Comparison of ENCODE assay signal across 27 cellular contexts in the genomic region with DNA sequence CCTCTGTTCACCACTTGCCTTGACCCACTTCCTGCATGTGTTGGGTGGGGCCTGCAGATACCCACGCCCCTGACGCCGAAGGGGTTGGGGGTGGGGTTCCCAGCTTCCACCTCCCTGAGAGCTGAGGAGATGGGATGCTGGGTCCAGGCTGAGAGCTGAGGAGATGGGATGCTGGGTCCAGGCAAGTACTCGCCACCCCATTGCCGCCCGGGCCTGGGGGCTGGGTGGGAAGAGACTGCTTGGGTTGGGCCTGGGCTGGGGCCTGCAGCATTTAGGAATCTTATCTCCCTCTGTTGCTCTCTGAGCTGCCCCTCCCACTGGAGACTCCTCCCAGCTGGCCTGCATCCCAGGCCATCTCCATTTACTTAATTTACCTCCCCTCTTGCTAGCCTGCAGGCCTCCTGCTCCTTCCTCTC. TPM values are rescaled to one million over a fixed set of nuclear protein-coding genes. Genes with fewer than 3 reads are reported as not detected.
DNase-seq lines count a peak whose midpoint lies in the region; ATAC-seq and TF ChIP-seq lines count a peak whose summit lies in the region.
"Had no signal": no experiment of that assay in that cellular context is flagged by ENCODE, and none has a peak within 500 bp of the region (broad histone marks: within the 10 kb centered on the region; RNA-seq: fewer than 3 reads in every experiment).

No MANE protein-coding gene starts in this region.

- no peak overlapping the region for H3K9ac ChIP-seq in IMR-90 (ENCODE audit: low read depth, low read length)
- H3K9ac ChIP-seq in endodermal cell (ENCODE audit: extremely low read depth, low read length, poor library complexity, severe bottlenecking) = no peak overlapping the region
- H3K9ac ChIP-seq: neural progenitor cell had no signal

- no peak overlapping the region for H4K5ac ChIP-seq in IMR-90 (ENCODE audit: low read depth, low read length)

- H3K4me1 ChIP-seq in IMR-90 (ENCODE audit: control insufficient read depth, insufficient read depth, low read length) (peaks cover 2% of the 10 kb centered on the region; the same call in 1 of the 2 replicates), endodermal cell (ENCODE audit: control insufficient read depth, insufficient read depth, low read length) (no peaks in the 10 kb centered on the region), osteoblast (ENCODE audit: insufficient read depth, low read length) (peaks cover 5% of the 10 kb centered on the region)
- H3K4me1 ChIP-seq: breast epithelium had no signal

- no peaks in the 10 kb centered on the region for H3K9me3 Mint-ChIP-seq in endodermal cell
- H3K9me3 Mint-ChIP-seq in activated CD4-positive, alpha-beta memory T cell treated with anti-CD3 and anti-CD28 coated beads for 36 hours = no peaks in the 10 kb centered on the region
- H3K9me3 Mint-ChIP-seq: activated naive CD4-positive, alpha-beta T cell treated with anti-CD3 and anti-CD28 coated beads, Interleukin-2, amount 50 U/mL, for 72 hours; activated T-helper 17 cell treated with anti-CD3 and anti-CD28 coated beads, Interleukin-2, amount 50 U/mL, for 72 hours; CD8-positive, alpha-beta memory T cell; neural progenitor cell; stimulated activated naive CD8-positive, alpha-beta T cell treated with anti-CD3 and anti-CD28 coated beads, Interleukin-15, amount 100 ng/mL, for 72 hours had no signal

- WGBS in IMR-90 (ENCODE audit: extremely low coverage in 2 of 2, insufficient read length in 1 of 2), 2 experiments = no CpG with 5 or more reads among the region's 6 CpGs
- WGBS in endodermal cell (ENCODE audit: insufficient coverage in 1 of 2, insufficient read length in 1 of 2), 2 experiments = 85% methylated on average over 5 of the region's 6 CpGs; no CpG with 5 or more reads in 1 of the 2 experiments

- H3K79me1 ChIP-seq in IMR-90 (ENCODE audit: low read depth in 1 of 2, low read length in 2 of 2) = peaks cover 19 to 48% of the 10 kb centered on the region in 2 experiments

- no peaks in the 10 kb centered on the region for H3K27me3 Mint-ChIP-seq in endodermal cell (ENCODE audit: insufficient read depth)
- no peaks in the 10 kb centered on the region for H3K27me3 Mint-ChIP-seq in activated CD4-positive, alpha-beta memory T cell treated with anti-CD3 and anti-CD28 coated beads for 36 hours

- H3K4me2 ChIP-seq in IMR-90 (ENCODE audit: low read depth, low read length) (no peak overlapping the region), osteoblast (ENCODE audit: insufficient read depth, low read length) (no peak overlapping the region)
- H3K4me2 ChIP-seq: neural progenitor cell had no signal

- peaks cover 70% of the 10 kb centered on the region for H3K79me2 ChIP-seq in osteoblast (ENCODE audit: insufficient read depth, low read length)

- TF ChIP-seq RAD21 in IMR-90 (IDR thresholded peaks at IDR 0.05; ENCODE audit: low read length) = no peak

- H2BK120ac ChIP-seq in IMR-90 (ENCODE audit: low read depth, low read length) = no peak overlapping the region

- H3K4me3 ChIP-seq in IMR-90 (ENCODE audit: insufficient read depth, low read depth, low read length) (no peak overlapping the region), endodermal cell (ENCODE audit: low read length) (no peak overlapping the region), osteoblast (ENCODE audit: insufficient read depth, low read length) (no peak overlapping the region)
- H3K4me3 ChIP-seq: breast epithelium, neural progenitor cell, right atrium auricular region had no signal

- H2AK5ac ChIP-seq in IMR-90 (ENCODE audit: low read depth, low read length) = no peak overlapping the region

- no peaks in the 10 kb centered on the region for H3K9me3 ChIP-seq in IMR-90 (ENCODE audit: control insufficient read depth, insufficient read depth, low read length)
- H3K9me3 ChIP-seq in endodermal cell (ENCODE audit: control insufficient read depth, low read length) = no peaks in the 10 kb centered on the region
- no peaks in the 10 kb centered on the region for H3K9me3 ChIP-seq in osteoblast (ENCODE audit: low read depth, low read length)
- H3K9me3 ChIP-seq: breast epithelium, right atrium auricular region had no signal

- no peak overlapping the region for H3K4me3 Mint-ChIP-seq in endodermal cell
- H3K4me3 Mint-ChIP-seq in activated CD4-positive, alpha-beta memory T cell treated with anti-CD3 and anti-CD28 coated beads for 36 hours = no peak overlapping the region
- H3K4me3 Mint-ChIP-seq: activated CD4-positive, alpha-beta T cell treated with anti-CD3 and anti-CD28 coated beads for 36 hours; activated CD8-positive, alpha-beta T cell treated with anti-CD3 and anti-CD28 coated beads, Interleukin-2, amount 10 ng/mL, durations not matched to agents 7 days and 5 days; activated T-helper 17 cell treated with anti-CD3 and anti-CD28 coated beads, Interleukin-2, amount 50 U/mL, for 72 hours; CD8-positive, alpha-beta memory T cell; neural progenitor cell; stimulated activated naive CD8-positive, alpha-beta T cell treated with anti-CD3 and anti-CD28 coated beads, Interleukin-15, amount 100 ng/mL, for 72 hours had no signal

- BruUV-seq in IMR-90 (replicated peaks; lab: Mats Ljungman, UMichigan) = no TSS peak

- H3K27ac Mint-ChIP-seq in endodermal cell = peak overlapping the region; percentile 0
- H3K27ac Mint-ChIP-seq in activated CD4-positive, alpha-beta memory T cell treated with anti-CD3 and anti-CD28 coated beads for 36 hours = no peak overlapping the region
- H3K27ac Mint-ChIP-seq: activated CD4-positive, alpha-beta T cell treated with anti-CD3 and anti-CD28 coated beads for 36 hours; activated CD8-positive, alpha-beta T cell treated with anti-CD3 and anti-CD28 coated beads, Interleukin-2, amount 10 ng/mL, durations not matched to agents 7 days and 5 days; activated naive CD4-positive, alpha-beta T cell treated with anti-CD3 and anti-CD28 coated beads, Interleukin-2, amount 50 U/mL, for 72 hours; activated T-helper 17 cell treated with anti-CD3 and anti-CD28 coated beads, Interleukin-2, amount 50 U/mL, for 72 hours; CD8-positive, alpha-beta memory T cell; neural progenitor cell had no signal

- H3K9me1 ChIP-seq in IMR-90 (ENCODE audit: insufficient read depth, low read length) = peaks cover 13% of the 10 kb centered on the region

- H3K56ac ChIP-seq in IMR-90 (ENCODE audit: extremely low read depth, insufficient read depth, low read length) = no peak overlapping the region

- H3K23ac ChIP-seq in IMR-90 (ENCODE audit: low read depth, low read length) = no peak overlapping the region

- H3K4me1 Mint-ChIP-seq in endodermal cell = peaks cover 30% of the 10 kb centered on the region
- H3K4me1 Mint-ChIP-seq in activated CD4-positive, alpha-beta memory T cell treated with anti-CD3 and anti-CD28 coated beads for 36 hours (ENCODE audit: low read depth) = no peaks in the 10 kb centered on the region
- H3K4me1 Mint-ChIP-seq: activated CD4-positive, alpha-beta T cell treated with anti-CD3 and anti-CD28 coated beads for 36 hours; activated T-helper 17 cell treated with anti-CD3 and anti-CD28 coated beads, Interleukin-2, amount 50 U/mL, for 72 hours; CD8-positive, alpha-beta memory T cell; neural progenitor cell; stimulated activated naive CD8-positive, alpha-beta T cell treated with anti-CD3 and anti-CD28 coated beads, Interleukin-15, amount 100 ng/mL, for 72 hours had no signal

- H4K20me1 ChIP-seq in IMR-90 (ENCODE audit: insufficient read depth, low read length) = peaks cover 18% of the 10 kb centered on the region
- peaks cover 62% of the 10 kb centered on the region for H4K20me1 ChIP-seq in osteoblast (ENCODE audit: insufficient read depth, low read length)

- no peak for TF ChIP-seq CTCF in IMR-90 (conservative IDR thresholded peaks at IDR 0.05; ENCODE audit: low read depth, low read length)
- TF ChIP-seq CTCF in endodermal cell (conservative IDR thresholded peaks at IDR 0.05) = no peak
- no peak for TF ChIP-seq CTCF in osteoblast (IDR thresholded peaks at IDR 0.05; ENCODE audit: extremely low read depth, low read depth, low read length)

- H3K27ac ChIP-seq in IMR-90 (ENCODE audit: insufficient read depth, low read length) = no peak overlapping the region
- H3K27ac ChIP-seq in endodermal cell (ENCODE audit: low read depth, low read length) = no peak overlapping the region
- no peak overlapping the region for H3K27ac ChIP-seq in osteoblast (ENCODE audit: low read depth, low read length)
- H3K27ac ChIP-seq: breast epithelium, right atrium auricular region had no signal

- no peak for TF ChIP-seq POLR2A in IMR-90 (IDR thresholded peaks at IDR 0.05; ENCODE audit: low read depth, low read length)

- H3K18ac ChIP-seq in IMR-90 (ENCODE audit: low read depth, low read length) = no peak overlapping the region

- H2BK5ac ChIP-seq in IMR-90 (ENCODE audit: low read depth, low read length, poor library complexity, severe bottlenecking) = no peak overlapping the region

- no peak overlapping the region for H3K4ac ChIP-seq in IMR-90 (ENCODE audit: low read depth, low read length)

- CTCF ChIA-PET in IMR-90 (lab: Yijun Ruan, JAX) = interaction anchor here (0.9 kb wide), 1 partner anchor 11 kb away, joined by 3 read pairs; no protein-coding TSS in a partner anchor
- CTCF ChIA-PET in activated CD4-positive, alpha-beta memory T cell treated with anti-CD3 and anti-CD28 coated beads for 36 hours (lab: Charles Lee) = interaction anchor here (0.6 kb wide), 1 partner anchor 64 kb away, joined by 3 read pairs; no protein-coding TSS in a partner anchor

- dilution Hi-C loops in IMR-90 (cut with HindIII; ENCODE audit: low sequenced_read_pairs, unreplicated experiment) = no loop called here

- ATAC-seq in IMR-90 (ENCODE audit: low read depth) = peak; percentile 75
- ATAC-seq: activated CD4-positive, alpha-beta T cell treated with anti-CD3 and anti-CD28 coated beads for 36 hours; activated CD8-positive, alpha-beta T cell treated with anti-CD3 and anti-CD28 coated beads, Interleukin-2, amount 10 ng/mL, durations not matched to agents 7 days and 5 days; activated naive CD4-positive, alpha-beta T cell treated with anti-CD3 and anti-CD28 coated beads, Interleukin-2, amount 50 U/mL, for 72 hours; activated T-helper 17 cell treated with anti-CD3 and anti-CD28 coated beads, Interleukin-2, amount 50 U/mL, for 72 hours; PC-3; stimulated activated naive CD8-positive, alpha-beta T cell treated with anti-CD3 and anti-CD28 coated beads, Interleukin-15, amount 100 ng/mL, for 72 hours had no signal

- no peaks in the 10 kb centered on the region for H3K27me3 ChIP-seq in IMR-90 (ENCODE audit: control insufficient read depth, insufficient read depth, low read length)
- no peaks in the 10 kb centered on the region for H3K27me3 ChIP-seq in endodermal cell (ENCODE audit: control insufficient read depth, insufficient read depth, low read length, poor library complexity, severe bottlenecking)
- H3K27me3 ChIP-seq in osteoblast (ENCODE audit: insufficient read depth, low read length) = no peaks in the 10 kb centered on the region
- H3K27me3 ChIP-seq: breast epithelium, neural progenitor cell, right atrium auricular region had no signal

- no peak overlapping the region for H2BK20ac ChIP-seq in IMR-90 (ENCODE audit: low read depth, low read length)

- no peak overlapping the region for H2BK15ac ChIP-seq in IMR-90 (ENCODE audit: low read depth, low read length)

- intact Hi-C loops in IMR-90 (cut with micrococcal nuclease) = no loop called here
- intact Hi-C loops in activated CD4-positive, alpha-beta memory T cell treated with anti-CD3 and anti-CD28 coated beads for 36 hours (cut with micrococcal nuclease) = no loop called here

- 0 out of 4 replicates have a peak overlapping the region, but pooled peaks of 1 of the 2 experiments have one; percentile 5 for H4K8ac ChIP-seq in IMR-90 (ENCODE audit: low read depth in 2 of 2, low read length in 2 of 2)

- DNase-seq in ELF-1 (ENCODE audit: low read depth, low spot score) (peak; percentile 83), IMR-90 (no peak), endodermal cell (no peak), osteoblast (ENCODE audit: insufficient read length, low spot score, missing footprints) (peak; percentile 76), NCI-H2029 (lab: John Stamatoyannopoulos, UW) (no peak), OCI-M2 (lab: John Stamatoyannopoulos, UW; ENCODE audit: unreplicated experiment) (no peak)
- DNase-seq in activated CD4-positive, alpha-beta memory T cell treated with anti-CD3 and anti-CD28 coated beads for 36 hours = no peak
- DNase-seq: ACHN; activated CD4-positive, alpha-beta T cell treated with anti-CD3 and anti-CD28 coated beads for 36 hours; activated CD8-positive, alpha-beta T cell treated with anti-CD3 and anti-CD28 coated beads, Interleukin-2, amount 10 ng/mL, durations not matched to agents 7 days and 5 days; DMS153; hippocampal formation; KG1; mammary epithelial cell; NCI-H1092 treated with DMSO at 0.1 percent for 48 hours; NCI-H187 treated with DMSO at 0.1 percent for 48 hours; NCI-H2171 treated with DMSO at 0.1 percent for 48 hours; NCI-H524; PC-3; stimulated activated CD4-positive, alpha-beta T cell treated with anti-CD3 and anti-CD28 coated beads, Interleukin-1b, Interleukin-23, amount 100 ng/mL, for 48 hours; stimulated activated naive CD8-positive, alpha-beta T cell treated with anti-CD3 and anti-CD28 coated beads, Interleukin-15, amount 100 ng/mL, for 72 hours had no signal

- H3K14ac ChIP-seq in IMR-90 (replicated peaks; ENCODE audit: low read depth, low read length) = no peak overlapping the region

- peak overlapping the region; percentile 52 for H2AK9ac ChIP-seq in IMR-90 (replicated peaks; ENCODE audit: low read depth, low read length, poor library complexity)

- H3K36me3 Mint-ChIP-seq in endodermal cell (ENCODE audit: low read depth) = peaks cover 40% of the 10 kb centered on the region
- H3K36me3 Mint-ChIP-seq in activated CD4-positive, alpha-beta memory T cell treated with anti-CD3 and anti-CD28 coated beads for 36 hours = no peaks in the 10 kb centered on the region
- H3K36me3 Mint-ChIP-seq: activated naive CD4-positive, alpha-beta T cell treated with anti-CD3 and anti-CD28 coated beads, Interleukin-2, amount 50 U/mL, for 72 hours; CD8-positive, alpha-beta memory T cell; neural progenitor cell had no signal

- POLR2A ChIA-PET in IMR-90 (lab: Charles Lee; ENCODE audit: unreplicated experiment) = no interaction called here
- POLR2A ChIA-PET in activated CD4-positive, alpha-beta memory T cell treated with anti-CD3 and anti-CD28 coated beads for 36 hours (lab: Charles Lee) = no interaction called here

- H4K91ac ChIP-seq in IMR-90 (ENCODE audit: insufficient read depth, low read depth, low read length) = no peak overlapping the region

- H3K36me3 ChIP-seq in IMR-90 (ENCODE audit: control insufficient read depth, insufficient read depth, low read length) = peaks cover 6% of the 10 kb centered on the region
- peaks cover 13% of the 10 kb centered on the region for H3K36me3 ChIP-seq in endodermal cell (ENCODE audit: control insufficient read depth, insufficient read depth, low read length)
- peaks cover 6% of the 10 kb centered on the region for H3K36me3 ChIP-seq in osteoblast (ENCODE audit: insufficient read depth, low read length)
- H3K36me3 ChIP-seq: breast epithelium, neural progenitor cell, right atrium auricular region had no signal

- in situ Hi-C loops in IMR-90 (cut with MboI; ENCODE audit: low sequenced_read_pairs) = no loop called here

- peak overlapping the region; percentile 46 for H2AFZ ChIP-seq in IMR-90 (replicated peaks; ENCODE audit: low read length, poor library complexity)
- no peak overlapping the region for H2AFZ ChIP-seq in osteoblast (ENCODE audit: low read length)
- H2AFZ ChIP-seq: neural progenitor cell had no signal

RNA-seq across cellular contexts. Expression of a gene that starts 17.4 kb away (rescaled TPM):
- total RNA-seq in IMR-90 (2012; rRNA removed) (8.8 and 10.8 TPM in 2 replicates), endodermal cell (10 to 100 TPM; 35.7 to 82.5 TPM), osteoblast (15.2 and 16.2 TPM in 2 replicates)
- polyA plus RNA-seq in IMR-90 (2012; rRNA removed) = 24.9 and 30.8 TPM in 2 replicates
- 23.3 and 24.4 TPM in 2 replicates for polyA plus RNA-seq in IMR-90 (2012; cell fraction: cytosol; rRNA removed)
- polyA plus RNA-seq in IMR-90 (2012; cell fraction: nucleus; rRNA removed; ENCODE audit: low replicate concordance) = 20.3 and 37.5 TPM in 2 replicates
- polyA plus RNA-seq in endodermal cell (2013, experiment 1 of 2) = 18.6 TPM
- polyA plus RNA-seq in endodermal cell (2013, experiment 2 of 2) = 17.4 TPM
- total RNA-seq in activated CD4-positive, alpha-beta memory T cell treated with anti-CD3 and anti-CD28 coated beads for 36 hours = 1 to 10 TPM; 3.2 to 3.8 TPM
- polyA plus RNA-seq: CD8-positive, alpha-beta memory T cell had no signal

Comparison
In these comparisons a context has a peak if more than half of its experiments do, and no peak if none do; other contexts are left out.
1. DNase-seq: peak in ELF-1 (single experiment) and osteoblast (single experiment); none in IMR-90 (single experiment), endodermal cell (single experiment), NCI-H2029 (single experiment), OCI-M2 (single experiment) and activated CD4-positive, alpha-beta memory T cell treated with anti-CD3 and anti-CD28 coated beads for 36 hours (single experiment).